ENCODE assay signal across 17 cellular contexts in genomic region chr12:3558255-3558654, GRCh38.
"Had no signal": no experiment of that assay in that cellular context is flagged by ENCODE, and none has a peak within 500 bp of the region (broad histone marks: within the 10 kb centered on the region; RNA-seq: fewer than 3 reads in every experiment).

No MANE protein-coding gene starts in this region.

- H3K4me1 ChIP-seq: esophagus muscularis mucosa, gastrocnemius medialis, parathyroid adenoma, sigmoid colon, stomach had no signal

- H3K9me3 ChIP-seq: gastrocnemius medialis, sigmoid colon, stomach had no signal

- H3K27ac ChIP-seq: epithelial cell of prostate, esophagus muscularis mucosa, gastrocnemius medialis, parathyroid adenoma, sigmoid colon, skin epidermis, stomach had no signal

- H2AFZ ChIP-seq: parathyroid adenoma had no signal

- H3K27me3 ChIP-seq: gastrocnemius medialis had no signal

- DNase-seq: effector memory CD4-positive, alpha-beta T cell; gastrocnemius medialis; left colon; left ventricle myocardium superior; mesenchymal stem cell; naive B cell; sigmoid colon; stimulated activated CD4-positive, alpha-beta T cell treated with anti-CD3 and anti-CD28 coated beads, Interleukin-2, amount 100 ng/mL, for 24 hours; stimulated activated CD4-positive, alpha-beta T cell treated with anti-CD3 and anti-CD28 coated beads, Interleukin-4, amount 100 ng/mL, for 4 hours; stimulated activated naive CD4-positive, alpha-beta T cell; stomach; substantia nigra had no signal

- H3K79me2 ChIP-seq: parathyroid adenoma had no signal

- H3K4me3 ChIP-seq: esophagus muscularis mucosa, gastrocnemius medialis, lung, sigmoid colon, skin epidermis, stomach had no signal

- ATAC-seq: gastrocnemius medialis, left colon, left ventricle myocardium superior had no signal

- H3K36me3 ChIP-seq: esophagus muscularis mucosa, gastrocnemius medialis, sigmoid colon, stomach had no signal

- H3K9ac ChIP-seq: parathyroid adenoma had no signal
